1 cellular context compared by ENCODE assay signal in the genomic region with DNA sequence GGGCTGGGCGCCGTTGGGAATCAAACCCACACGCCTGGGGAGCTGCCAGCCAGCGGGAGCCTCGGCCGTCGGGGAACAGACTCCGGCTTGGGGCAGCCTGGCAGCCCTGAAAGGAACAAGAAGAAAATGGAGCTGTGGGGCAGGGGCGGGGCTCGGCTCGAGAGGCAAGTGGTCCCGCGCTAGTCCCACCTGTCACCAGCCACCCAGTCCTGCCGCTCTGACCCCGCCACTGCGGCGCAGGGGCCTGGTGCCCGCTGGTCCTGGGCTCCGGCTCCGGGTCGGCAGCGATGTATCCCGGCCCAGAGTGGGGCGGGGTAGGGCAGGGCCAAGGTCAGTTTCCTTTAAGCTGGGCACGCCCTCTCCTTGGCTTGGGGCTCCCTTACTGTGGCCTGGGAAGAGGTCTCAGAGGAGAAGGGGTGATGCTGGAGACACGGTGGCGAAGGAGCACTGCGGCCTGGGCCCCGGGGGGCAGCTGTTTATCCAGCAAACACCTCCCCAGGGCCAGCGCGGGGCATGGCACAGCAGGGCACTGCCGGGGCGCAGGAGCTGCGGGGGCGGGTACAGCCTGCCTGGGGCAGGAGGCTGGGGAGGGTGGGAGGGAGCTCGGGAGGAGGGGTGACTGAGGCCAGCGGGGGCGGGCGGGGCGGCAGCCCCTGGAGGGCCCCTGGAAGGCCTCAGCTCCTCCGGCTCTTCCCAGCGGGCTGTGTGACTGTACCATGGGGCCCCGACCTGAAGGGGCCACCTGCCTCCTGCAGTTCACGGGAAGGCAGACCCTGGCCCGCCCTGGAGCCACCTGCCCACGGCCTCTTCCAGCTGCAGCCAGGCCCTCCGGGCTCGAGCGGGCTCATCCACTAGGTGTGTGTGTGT.
A peak's percentile ranks its signal among the peaks of the same experiment; 100 is the strongest.
TF ChIP-seq lines count a peak whose summit lies in the region.

No MANE protein-coding gene starts in this region.

TF ChIP-seq in HepG2, 621 proteins besides CTCF, POLR2A, EP300 and RAD21 (continued from another document and continues in another):
- TF ChIP-seq, protein P1, sequence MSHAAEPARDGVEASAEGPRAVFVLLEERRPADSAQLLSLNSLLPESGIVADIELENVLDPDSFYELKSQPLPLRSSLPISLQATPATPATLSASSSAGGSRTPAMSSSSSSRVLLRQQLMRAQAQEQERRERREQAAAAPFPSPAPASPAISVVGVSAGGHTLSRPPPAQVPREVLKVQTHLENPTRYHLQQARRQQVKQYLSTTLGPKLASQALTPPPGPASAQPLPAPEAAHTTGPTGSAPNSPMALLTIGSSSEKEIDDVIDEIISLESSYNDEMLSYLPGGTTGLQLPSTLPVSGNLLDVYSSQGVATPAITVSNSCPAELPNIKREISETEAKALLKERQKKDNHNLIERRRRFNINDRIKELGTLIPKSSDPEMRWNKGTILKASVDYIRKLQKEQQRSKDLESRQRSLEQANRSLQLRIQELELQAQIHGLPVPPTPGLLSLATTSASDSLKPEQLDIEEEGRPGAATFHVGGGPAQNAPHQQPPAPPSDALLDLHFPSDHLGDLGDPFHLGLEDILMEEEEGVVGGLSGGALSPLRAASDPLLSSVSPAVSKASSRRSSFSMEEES (CRISPR knock-in tag; IDR thresholded peaks at IDR 0.05): no peak
- TF ChIP-seq, protein P2, sequence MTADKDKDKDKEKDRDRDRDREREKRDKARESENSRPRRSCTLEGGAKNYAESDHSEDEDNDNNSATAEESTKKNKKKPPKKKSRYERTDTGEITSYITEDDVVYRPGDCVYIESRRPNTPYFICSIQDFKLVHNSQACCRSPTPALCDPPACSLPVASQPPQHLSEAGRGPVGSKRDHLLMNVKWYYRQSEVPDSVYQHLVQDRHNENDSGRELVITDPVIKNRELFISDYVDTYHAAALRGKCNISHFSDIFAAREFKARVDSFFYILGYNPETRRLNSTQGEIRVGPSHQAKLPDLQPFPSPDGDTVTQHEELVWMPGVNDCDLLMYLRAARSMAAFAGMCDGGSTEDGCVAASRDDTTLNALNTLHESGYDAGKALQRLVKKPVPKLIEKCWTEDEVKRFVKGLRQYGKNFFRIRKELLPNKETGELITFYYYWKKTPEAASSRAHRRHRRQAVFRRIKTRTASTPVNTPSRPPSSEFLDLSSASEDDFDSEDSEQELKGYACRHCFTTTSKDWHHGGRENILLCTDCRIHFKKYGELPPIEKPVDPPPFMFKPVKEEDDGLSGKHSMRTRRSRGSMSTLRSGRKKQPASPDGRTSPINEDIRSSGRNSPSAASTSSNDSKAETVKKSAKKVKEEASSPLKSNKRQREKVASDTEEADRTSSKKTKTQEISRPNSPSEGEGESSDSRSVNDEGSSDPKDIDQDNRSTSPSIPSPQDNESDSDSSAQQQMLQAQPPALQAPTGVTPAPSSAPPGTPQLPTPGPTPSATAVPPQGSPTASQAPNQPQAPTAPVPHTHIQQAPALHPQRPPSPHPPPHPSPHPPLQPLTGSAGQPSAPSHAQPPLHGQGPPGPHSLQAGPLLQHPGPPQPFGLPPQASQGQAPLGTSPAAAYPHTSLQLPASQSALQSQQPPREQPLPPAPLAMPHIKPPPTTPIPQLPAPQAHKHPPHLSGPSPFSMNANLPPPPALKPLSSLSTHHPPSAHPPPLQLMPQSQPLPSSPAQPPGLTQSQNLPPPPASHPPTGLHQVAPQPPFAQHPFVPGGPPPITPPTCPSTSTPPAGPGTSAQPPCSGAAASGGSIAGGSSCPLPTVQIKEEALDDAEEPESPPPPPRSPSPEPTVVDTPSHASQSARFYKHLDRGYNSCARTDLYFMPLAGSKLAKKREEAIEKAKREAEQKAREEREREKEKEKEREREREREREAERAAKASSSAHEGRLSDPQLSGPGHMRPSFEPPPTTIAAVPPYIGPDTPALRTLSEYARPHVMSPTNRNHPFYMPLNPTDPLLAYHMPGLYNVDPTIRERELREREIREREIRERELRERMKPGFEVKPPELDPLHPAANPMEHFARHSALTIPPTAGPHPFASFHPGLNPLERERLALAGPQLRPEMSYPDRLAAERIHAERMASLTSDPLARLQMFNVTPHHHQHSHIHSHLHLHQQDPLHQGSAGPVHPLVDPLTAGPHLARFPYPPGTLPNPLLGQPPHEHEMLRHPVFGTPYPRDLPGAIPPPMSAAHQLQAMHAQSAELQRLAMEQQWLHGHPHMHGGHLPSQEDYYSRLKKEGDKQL (CRISPR knock-in tag; IDR thresholded peaks at IDR 0.05; ENCODE audit: low read depth): 0 out of 2 replicates have a peak, but pooled peaks have one; percentile 15
- TF ChIP-seq ZNF761 (CRISPR knock-in tag; conservative IDR thresholded peaks at IDR 0.05) (no peak), ZNF615 (CRISPR knock-in tag; IDR thresholded peaks at IDR 0.05; ENCODE audit: borderline replicate concordance) (no peak), ZNF841 (CRISPR knock-in tag; IDR thresholded peaks at IDR 0.05; ENCODE audit: borderline replicate concordance) (no peak), HNRNPK (IDR thresholded peaks at IDR 0.05; ENCODE audit: low read depth, low read length, poor library complexity, severe bottlenecking) (peak; percentile 11), ZNF543 (CRISPR knock-in tag; IDR thresholded peaks at IDR 0.05) (no peak), POLR2AphosphoS5 (IDR thresholded peaks at IDR 0.05; ENCODE audit: low read depth, low read length) (no peak), ZNF546 (CRISPR knock-in tag; conservative IDR thresholded peaks at IDR 0.05) (no peak), ZNF776 (CRISPR knock-in tag; IDR thresholded peaks at IDR 0.05) (peak; percentile 44; the same call in 1 of the 2 replicates), ERF (CRISPR knock-in tag; IDR thresholded peaks at IDR 0.05) (no peak), KDM5A (IDR thresholded peaks at IDR 0.05; ENCODE audit: borderline replicate concordance, low read length) (no peak), AGO2 (optimal IDR thresholded peaks at IDR 0.05; ENCODE audit: low read depth, low read length) (peak; percentile 52), ZNF850 (CRISPR knock-in tag; conservative IDR thresholded peaks at IDR 0.05) (no peak), RBFOX2 (IDR thresholded peaks at IDR 0.05; ENCODE audit: low read depth, low read length) (no peak), HDAC1 (CRISPR knock-in tag; IDR thresholded peaks at IDR 0.05) (no peak), NR2F1 (CRISPR knock-in tag; IDR thresholded peaks at IDR 0.05) (peak in 1 of 2 experiments; percentile 11; a peak in 1 of 4 replicates), ZNF607 (CRISPR knock-in tag; IDR thresholded peaks at IDR 0.05; ENCODE audit: borderline replicate concordance) (no peak), ZNF530 (CRISPR knock-in tag; IDR thresholded peaks at IDR 0.05; ENCODE audit: low read depth) (no peak), ZNF264 (CRISPR knock-in tag; IDR thresholded peaks at IDR 0.05) (no peak), E2F1 (CRISPR knock-in tag; IDR thresholded peaks at IDR 0.05) (no peak), ZNF773 (CRISPR knock-in tag; IDR thresholded peaks at IDR 0.05; ENCODE audit: borderline replicate concordance) (no peak), KDM4B (CRISPR knock-in tag; IDR thresholded peaks at IDR 0.05) (no peak), STAT5B (CRISPR knock-in tag; IDR thresholded peaks at IDR 0.05) (no peak), ZBTB3 (CRISPR knock-in tag; IDR thresholded peaks at IDR 0.05; ENCODE audit: borderline replicate concordance, low read depth) (no peak), KDM1A (CRISPR knock-in tag; IDR thresholded peaks at IDR 0.05) (no peak), CHD2 (IDR thresholded peaks at IDR 0.05; ENCODE audit: low read depth, low read length) (no peak), ZNF234 (CRISPR knock-in tag; conservative IDR thresholded peaks at IDR 0.05) (no peak), HHEX (CRISPR knock-in tag; IDR thresholded peaks at IDR 0.05) (no peak), ZNF567 (CRISPR knock-in tag; IDR thresholded peaks at IDR 0.05; ENCODE audit: borderline replicate concordance) (no peak), TOPORS (CRISPR knock-in tag; IDR thresholded peaks at IDR 0.05) (no peak), PCBP2 (optimal IDR thresholded peaks at IDR 0.05; ENCODE audit: low read depth, low read length, poor library complexity, severe bottlenecking) (no peak), TBX2 (CRISPR knock-in tag; IDR thresholded peaks at IDR 0.05; ENCODE audit: borderline replicate concordance) (no peak; the same call in 1 of the 2 replicates), MTF1 (CRISPR knock-in tag; IDR thresholded peaks at IDR 0.05) (no peak), ZNF441 (CRISPR knock-in tag; IDR thresholded peaks at IDR 0.05; ENCODE audit: borderline replicate concordance) (no peak), SIX1 (CRISPR knock-in tag; IDR thresholded peaks at IDR 0.05; ENCODE audit: borderline replicate concordance) (no peak), ZFP1 (CRISPR knock-in tag; IDR thresholded peaks at IDR 0.05) (no peak), HIC2 (CRISPR knock-in tag; IDR thresholded peaks at IDR 0.05; ENCODE audit: low read depth) (peak; percentile 49; the same call in 1 of the 2 replicates), ZNF383 (CRISPR knock-in tag; IDR thresholded peaks at IDR 0.05; ENCODE audit: borderline replicate concordance) (no peak)
- TF ChIP-seq, protein P3, sequence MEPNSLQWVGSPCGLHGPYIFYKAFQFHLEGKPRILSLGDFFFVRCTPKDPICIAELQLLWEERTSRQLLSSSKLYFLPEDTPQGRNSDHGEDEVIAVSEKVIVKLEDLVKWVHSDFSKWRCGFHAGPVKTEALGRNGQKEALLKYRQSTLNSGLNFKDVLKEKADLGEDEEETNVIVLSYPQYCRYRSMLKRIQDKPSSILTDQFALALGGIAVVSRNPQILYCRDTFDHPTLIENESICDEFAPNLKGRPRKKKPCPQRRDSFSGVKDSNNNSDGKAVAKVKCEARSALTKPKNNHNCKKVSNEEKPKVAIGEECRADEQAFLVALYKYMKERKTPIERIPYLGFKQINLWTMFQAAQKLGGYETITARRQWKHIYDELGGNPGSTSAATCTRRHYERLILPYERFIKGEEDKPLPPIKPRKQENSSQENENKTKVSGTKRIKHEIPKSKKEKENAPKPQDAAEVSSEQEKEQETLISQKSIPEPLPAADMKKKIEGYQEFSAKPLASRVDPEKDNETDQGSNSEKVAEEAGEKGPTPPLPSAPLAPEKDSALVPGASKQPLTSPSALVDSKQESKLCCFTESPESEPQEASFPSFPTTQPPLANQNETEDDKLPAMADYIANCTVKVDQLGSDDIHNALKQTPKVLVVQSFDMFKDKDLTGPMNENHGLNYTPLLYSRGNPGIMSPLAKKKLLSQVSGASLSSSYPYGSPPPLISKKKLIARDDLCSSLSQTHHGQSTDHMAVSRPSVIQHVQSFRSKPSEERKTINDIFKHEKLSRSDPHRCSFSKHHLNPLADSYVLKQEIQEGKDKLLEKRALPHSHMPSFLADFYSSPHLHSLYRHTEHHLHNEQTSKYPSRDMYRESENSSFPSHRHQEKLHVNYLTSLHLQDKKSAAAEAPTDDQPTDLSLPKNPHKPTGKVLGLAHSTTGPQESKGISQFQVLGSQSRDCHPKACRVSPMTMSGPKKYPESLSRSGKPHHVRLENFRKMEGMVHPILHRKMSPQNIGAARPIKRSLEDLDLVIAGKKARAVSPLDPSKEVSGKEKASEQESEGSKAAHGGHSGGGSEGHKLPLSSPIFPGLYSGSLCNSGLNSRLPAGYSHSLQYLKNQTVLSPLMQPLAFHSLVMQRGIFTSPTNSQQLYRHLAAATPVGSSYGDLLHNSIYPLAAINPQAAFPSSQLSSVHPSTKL (CRISPR knock-in tag; IDR thresholded peaks at IDR 0.05): no peak
- TF ChIP-seq, protein P4, sequence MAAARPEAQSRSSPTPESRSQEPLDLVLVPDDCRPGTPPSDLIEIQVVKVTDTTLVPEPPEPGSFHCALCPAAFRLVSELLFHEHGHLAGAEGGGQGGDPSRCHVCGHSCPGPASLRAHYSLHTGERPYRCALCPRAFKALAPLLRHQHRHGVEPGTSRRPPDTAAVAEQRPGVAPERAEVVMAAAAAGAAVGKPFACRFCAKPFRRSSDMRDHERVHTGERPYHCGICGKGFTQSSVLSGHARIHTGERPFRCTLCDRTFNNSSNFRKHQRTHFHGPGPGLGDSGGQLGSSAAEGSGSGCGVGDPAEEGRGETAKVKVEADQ (CRISPR knock-in tag; IDR thresholded peaks at IDR 0.05; ENCODE audit: borderline replicate concordance): no peak
- TF ChIP-seq, protein P5, sequence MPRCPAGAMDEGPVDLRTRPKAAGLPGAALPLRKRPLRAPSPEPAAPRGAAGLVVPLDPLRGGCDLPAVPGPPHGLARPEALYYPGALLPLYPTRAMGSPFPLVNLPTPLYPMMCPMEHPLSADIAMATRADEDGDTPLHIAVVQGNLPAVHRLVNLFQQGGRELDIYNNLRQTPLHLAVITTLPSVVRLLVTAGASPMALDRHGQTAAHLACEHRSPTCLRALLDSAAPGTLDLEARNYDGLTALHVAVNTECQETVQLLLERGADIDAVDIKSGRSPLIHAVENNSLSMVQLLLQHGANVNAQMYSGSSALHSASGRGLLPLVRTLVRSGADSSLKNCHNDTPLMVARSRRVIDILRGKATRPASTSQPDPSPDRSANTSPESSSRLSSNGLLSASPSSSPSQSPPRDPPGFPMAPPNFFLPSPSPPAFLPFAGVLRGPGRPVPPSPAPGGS (CRISPR knock-in tag; IDR thresholded peaks at IDR 0.05): no peak
- TF ChIP-seq, protein P6, sequence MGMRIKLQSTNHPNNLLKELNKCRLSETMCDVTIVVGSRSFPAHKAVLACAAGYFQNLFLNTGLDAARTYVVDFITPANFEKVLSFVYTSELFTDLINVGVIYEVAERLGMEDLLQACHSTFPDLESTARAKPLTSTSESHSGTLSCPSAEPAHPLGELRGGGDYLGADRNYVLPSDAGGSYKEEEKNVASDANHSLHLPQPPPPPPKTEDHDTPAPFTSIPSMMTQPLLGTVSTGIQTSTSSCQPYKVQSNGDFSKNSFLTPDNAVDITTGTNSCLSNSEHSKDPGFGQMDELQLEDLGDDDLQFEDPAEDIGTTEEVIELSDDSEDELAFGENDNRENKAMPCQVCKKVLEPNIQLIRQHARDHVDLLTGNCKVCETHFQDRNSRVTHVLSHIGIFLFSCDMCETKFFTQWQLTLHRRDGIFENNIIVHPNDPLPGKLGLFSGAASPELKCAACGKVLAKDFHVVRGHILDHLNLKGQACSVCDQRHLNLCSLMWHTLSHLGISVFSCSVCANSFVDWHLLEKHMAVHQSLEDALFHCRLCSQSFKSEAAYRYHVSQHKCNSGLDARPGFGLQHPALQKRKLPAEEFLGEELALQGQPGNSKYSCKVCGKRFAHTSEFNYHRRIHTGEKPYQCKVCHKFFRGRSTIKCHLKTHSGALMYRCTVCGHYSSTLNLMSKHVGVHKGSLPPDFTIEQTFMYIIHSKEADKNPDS (CRISPR knock-in tag; IDR thresholded peaks at IDR 0.05): no peak
